1 cellular context compared by ENCODE assay signal in genomic region chr16:67155305-67156145, GRCh38.
TF ChIP-seq lines count a peak whose summit lies in the region.

No MANE protein-coding gene starts in this region.

TF ChIP-seq in GM12878, 131 proteins besides CTCF, POLR2A, EP300 and RAD21 (continued from another document and continues in another):
- TF ChIP-seq NRF1 (conservative IDR thresholded peaks at IDR 0.05; ENCODE audit: low read depth, low read length) (no peak), CREB1 (IDR thresholded peaks at IDR 0.05; ENCODE audit: low read depth) (no peak), RFX5 (IDR thresholded peaks at IDR 0.05; ENCODE audit: low read depth, low read length) (no peak), RUNX3 (IDR thresholded peaks at IDR 0.05; ENCODE audit: low read length) (peak; percentile 75), EZH2 (IDR thresholded peaks at IDR 0.05; ENCODE audit: borderline replicate concordance, control insufficient read depth, low read depth, low read length) (no peak), ZNF207 (IDR thresholded peaks at IDR 0.05; ENCODE audit: borderline replicate concordance) (peak; percentile 40; the same call in 1 of the 2 replicates), WRNIP1 (IDR thresholded peaks at IDR 0.05; ENCODE audit: borderline replicate concordance, low read depth, low read length) (no peak), ZBTB4 (CRISPR knock-in tag; IDR thresholded peaks at IDR 0.05) (no peak), STAT3 (IDR thresholded peaks at IDR 0.05; ENCODE audit: low read depth, low read length) (no peak), IKZF1 (conservative IDR thresholded peaks at IDR 0.05) (peak; percentile 69; the same call in 1 of the 2 replicates), ZNF217 (IDR thresholded peaks at IDR 0.05) (no peak), NR2F1 (conservative IDR thresholded peaks at IDR 0.05) (0 out of 2 replicates have a peak, but pooled peaks have one; percentile 36), KAT2A (conservative IDR thresholded peaks at IDR 0.05; ENCODE audit: control insufficient read depth, low read depth, low read length) (no peak), SMARCA5 (IDR thresholded peaks at IDR 0.05) (peak; percentile 92), BACH1 (IDR thresholded peaks at IDR 0.05; ENCODE audit: borderline replicate concordance) (0 out of 2 replicates have a peak, but pooled peaks have one; percentile 25), RELA (IDR thresholded peaks at IDR 0.05; ENCODE audit: borderline replicate concordance, partially characterized antibody) (no peak), SIN3A (IDR thresholded peaks at IDR 0.05; ENCODE audit: low read depth, low read length) (0 out of 2 replicates have a peak, but pooled peaks have one; percentile 52), ZNF687 (IDR thresholded peaks at IDR 0.05) (no peak), MEF2A (IDR thresholded peaks at IDR 0.05; ENCODE audit: insufficient read depth, low read depth, low read length) (no peak), SIX5 (IDR thresholded peaks at IDR 0.05; ENCODE audit: low read depth, low read length, severe bottlenecking) (no peak), JUNB (IDR thresholded peaks at IDR 0.05) (no peak), ESRRA (IDR thresholded peaks at IDR 0.05; ENCODE audit: low read length) (no peak)
- TF ChIP-seq, protein P1, sequence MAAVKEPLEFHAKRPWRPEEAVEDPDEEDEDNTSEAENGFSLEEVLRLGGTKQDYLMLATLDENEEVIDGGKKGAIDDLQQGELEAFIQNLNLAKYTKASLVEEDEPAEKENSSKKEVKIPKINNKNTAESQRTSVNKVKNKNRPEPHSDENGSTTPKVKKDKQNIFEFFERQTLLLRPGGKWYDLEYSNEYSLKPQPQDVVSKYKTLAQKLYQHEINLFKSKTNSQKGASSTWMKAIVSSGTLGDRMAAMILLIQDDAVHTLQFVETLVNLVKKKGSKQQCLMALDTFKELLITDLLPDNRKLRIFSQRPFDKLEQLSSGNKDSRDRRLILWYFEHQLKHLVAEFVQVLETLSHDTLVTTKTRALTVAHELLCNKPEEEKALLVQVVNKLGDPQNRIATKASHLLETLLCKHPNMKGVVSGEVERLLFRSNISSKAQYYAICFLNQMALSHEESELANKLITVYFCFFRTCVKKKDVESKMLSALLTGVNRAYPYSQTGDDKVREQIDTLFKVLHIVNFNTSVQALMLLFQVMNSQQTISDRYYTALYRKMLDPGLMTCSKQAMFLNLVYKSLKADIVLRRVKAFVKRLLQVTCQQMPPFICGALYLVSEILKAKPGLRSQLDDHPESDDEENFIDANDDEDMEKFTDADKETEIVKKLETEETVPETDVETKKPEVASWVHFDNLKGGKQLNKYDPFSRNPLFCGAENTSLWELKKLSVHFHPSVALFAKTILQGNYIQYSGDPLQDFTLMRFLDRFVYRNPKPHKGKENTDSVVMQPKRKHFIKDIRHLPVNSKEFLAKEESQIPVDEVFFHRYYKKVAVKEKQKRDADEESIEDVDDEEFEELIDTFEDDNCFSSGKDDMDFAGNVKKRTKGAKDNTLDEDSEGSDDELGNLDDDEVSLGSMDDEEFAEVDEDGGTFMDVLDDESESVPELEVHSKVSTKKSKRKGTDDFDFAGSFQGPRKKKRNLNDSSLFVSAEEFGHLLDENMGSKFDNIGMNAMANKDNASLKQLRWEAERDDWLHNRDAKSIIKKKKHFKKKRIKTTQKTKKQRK (IDR thresholded peaks at IDR 0.05; ENCODE audit: low read depth, low read length): no peak
- TF ChIP-seq, protein P2, sequence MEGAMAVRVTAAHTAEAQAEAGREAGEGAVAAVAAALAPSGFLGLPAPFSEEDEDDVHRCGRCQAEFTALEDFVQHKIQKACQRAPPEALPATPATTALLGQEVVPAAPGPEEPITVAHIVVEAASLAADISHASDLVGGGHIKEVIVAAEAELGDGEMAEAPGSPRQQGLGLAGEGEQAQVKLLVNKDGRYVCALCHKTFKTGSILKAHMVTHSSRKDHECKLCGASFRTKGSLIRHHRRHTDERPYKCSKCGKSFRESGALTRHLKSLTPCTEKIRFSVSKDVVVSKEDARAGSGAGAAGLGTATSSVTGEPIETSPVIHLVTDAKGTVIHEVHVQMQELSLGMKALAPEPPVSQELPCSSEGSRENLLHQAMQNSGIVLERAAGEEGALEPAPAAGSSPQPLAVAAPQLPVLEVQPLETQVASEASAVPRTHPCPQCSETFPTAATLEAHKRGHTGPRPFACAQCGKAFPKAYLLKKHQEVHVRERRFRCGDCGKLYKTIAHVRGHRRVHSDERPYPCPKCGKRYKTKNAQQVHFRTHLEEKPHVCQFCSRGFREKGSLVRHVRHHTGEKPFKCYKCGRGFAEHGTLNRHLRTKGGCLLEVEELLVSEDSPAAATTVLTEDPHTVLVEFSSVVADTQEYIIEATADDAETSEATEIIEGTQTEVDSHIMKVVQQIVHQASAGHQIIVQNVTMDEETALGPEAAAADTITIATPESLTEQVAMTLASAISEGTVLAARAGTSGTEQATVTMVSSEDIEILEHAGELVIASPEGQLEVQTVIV (IDR thresholded peaks at IDR 0.05; ENCODE audit: borderline replicate concordance, partially characterized antibody): no peak
- TF ChIP-seq, protein P3, sequence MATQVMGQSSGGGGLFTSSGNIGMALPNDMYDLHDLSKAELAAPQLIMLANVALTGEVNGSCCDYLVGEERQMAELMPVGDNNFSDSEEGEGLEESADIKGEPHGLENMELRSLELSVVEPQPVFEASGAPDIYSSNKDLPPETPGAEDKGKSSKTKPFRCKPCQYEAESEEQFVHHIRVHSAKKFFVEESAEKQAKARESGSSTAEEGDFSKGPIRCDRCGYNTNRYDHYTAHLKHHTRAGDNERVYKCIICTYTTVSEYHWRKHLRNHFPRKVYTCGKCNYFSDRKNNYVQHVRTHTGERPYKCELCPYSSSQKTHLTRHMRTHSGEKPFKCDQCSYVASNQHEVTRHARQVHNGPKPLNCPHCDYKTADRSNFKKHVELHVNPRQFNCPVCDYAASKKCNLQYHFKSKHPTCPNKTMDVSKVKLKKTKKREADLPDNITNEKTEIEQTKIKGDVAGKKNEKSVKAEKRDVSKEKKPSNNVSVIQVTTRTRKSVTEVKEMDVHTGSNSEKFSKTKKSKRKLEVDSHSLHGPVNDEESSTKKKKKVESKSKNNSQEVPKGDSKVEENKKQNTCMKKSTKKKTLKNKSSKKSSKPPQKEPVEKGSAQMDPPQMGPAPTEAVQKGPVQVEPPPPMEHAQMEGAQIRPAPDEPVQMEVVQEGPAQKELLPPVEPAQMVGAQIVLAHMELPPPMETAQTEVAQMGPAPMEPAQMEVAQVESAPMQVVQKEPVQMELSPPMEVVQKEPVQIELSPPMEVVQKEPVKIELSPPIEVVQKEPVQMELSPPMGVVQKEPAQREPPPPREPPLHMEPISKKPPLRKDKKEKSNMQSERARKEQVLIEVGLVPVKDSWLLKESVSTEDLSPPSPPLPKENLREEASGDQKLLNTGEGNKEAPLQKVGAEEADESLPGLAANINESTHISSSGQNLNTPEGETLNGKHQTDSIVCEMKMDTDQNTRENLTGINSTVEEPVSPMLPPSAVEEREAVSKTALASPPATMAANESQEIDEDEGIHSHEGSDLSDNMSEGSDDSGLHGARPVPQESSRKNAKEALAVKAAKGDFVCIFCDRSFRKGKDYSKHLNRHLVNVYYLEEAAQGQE (IDR thresholded peaks at IDR 0.05; ENCODE audit: low read depth, low read length): no peak
- TF ChIP-seq, protein P4, sequence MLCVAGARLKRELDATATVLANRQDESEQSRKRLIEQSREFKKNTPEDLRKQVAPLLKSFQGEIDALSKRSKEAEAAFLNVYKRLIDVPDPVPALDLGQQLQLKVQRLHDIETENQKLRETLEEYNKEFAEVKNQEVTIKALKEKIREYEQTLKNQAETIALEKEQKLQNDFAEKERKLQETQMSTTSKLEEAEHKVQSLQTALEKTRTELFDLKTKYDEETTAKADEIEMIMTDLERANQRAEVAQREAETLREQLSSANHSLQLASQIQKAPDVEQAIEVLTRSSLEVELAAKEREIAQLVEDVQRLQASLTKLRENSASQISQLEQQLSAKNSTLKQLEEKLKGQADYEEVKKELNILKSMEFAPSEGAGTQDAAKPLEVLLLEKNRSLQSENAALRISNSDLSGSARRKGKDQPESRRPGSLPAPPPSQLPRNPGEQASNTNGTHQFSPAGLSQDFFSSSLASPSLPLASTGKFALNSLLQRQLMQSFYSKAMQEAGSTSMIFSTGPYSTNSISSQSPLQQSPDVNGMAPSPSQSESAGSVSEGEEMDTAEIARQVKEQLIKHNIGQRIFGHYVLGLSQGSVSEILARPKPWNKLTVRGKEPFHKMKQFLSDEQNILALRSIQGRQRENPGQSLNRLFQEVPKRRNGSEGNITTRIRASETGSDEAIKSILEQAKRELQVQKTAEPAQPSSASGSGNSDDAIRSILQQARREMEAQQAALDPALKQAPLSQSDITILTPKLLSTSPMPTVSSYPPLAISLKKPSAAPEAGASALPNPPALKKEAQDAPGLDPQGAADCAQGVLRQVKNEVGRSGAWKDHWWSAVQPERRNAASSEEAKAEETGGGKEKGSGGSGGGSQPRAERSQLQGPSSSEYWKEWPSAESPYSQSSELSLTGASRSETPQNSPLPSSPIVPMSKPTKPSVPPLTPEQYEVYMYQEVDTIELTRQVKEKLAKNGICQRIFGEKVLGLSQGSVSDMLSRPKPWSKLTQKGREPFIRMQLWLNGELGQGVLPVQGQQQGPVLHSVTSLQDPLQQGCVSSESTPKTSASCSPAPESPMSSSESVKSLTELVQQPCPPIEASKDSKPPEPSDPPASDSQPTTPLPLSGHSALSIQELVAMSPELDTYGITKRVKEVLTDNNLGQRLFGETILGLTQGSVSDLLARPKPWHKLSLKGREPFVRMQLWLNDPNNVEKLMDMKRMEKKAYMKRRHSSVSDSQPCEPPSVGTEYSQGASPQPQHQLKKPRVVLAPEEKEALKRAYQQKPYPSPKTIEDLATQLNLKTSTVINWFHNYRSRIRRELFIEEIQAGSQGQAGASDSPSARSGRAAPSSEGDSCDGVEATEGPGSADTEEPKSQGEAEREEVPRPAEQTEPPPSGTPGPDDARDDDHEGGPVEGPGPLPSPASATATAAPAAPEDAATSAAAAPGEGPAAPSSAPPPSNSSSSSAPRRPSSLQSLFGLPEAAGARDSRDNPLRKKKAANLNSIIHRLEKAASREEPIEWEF (IDR thresholded peaks at IDR 0.05; ENCODE audit: insufficient replicate concordance, low read depth, low read length): no peak
- TF ChIP-seq, protein P5, sequence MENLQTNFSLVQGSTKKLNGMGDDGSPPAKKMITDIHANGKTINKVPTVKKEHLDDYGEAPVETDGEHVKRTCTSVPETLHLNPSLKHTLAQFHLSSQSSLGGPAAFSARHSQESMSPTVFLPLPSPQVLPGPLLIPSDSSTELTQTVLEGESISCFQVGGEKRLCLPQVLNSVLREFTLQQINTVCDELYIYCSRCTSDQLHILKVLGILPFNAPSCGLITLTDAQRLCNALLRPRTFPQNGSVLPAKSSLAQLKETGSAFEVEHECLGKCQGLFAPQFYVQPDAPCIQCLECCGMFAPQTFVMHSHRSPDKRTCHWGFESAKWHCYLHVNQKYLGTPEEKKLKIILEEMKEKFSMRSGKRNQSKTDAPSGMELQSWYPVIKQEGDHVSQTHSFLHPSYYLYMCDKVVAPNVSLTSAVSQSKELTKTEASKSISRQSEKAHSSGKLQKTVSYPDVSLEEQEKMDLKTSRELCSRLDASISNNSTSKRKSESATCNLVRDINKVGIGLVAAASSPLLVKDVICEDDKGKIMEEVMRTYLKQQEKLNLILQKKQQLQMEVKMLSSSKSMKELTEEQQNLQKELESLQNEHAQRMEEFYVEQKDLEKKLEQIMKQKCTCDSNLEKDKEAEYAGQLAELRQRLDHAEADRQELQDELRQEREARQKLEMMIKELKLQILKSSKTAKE (IDR thresholded peaks at IDR 0.05; ENCODE audit: low read depth, poor library complexity, severe bottlenecking): no peak
